ENCODE assay signal across 8 cellular contexts in genomic region chr1:161020573-161021167, GRCh38. TPM values are rescaled to one million over a fixed set of nuclear protein-coding genes. Genes with fewer than 3 reads are reported as not detected.
A peak's percentile ranks its signal among the peaks of the same experiment; 100 is the strongest.
DNase-seq lines count a peak whose midpoint lies in the region; ATAC-seq and TF ChIP-seq lines count a peak whose summit lies in the region.

TSS of gene F11R (minus strand) at chr1:161021152. CDS start at chr1:161021073, 79 bp downstream.

- H3K27ac Mint-ChIP-seq in dendritic cell treated with granulocyte-macrophage colony-stimulating factor and Interleukin-4, amounts not matched to agents 40 ng/mL and 50 ng/mL, for 4 days = peak within 1 kb of the TSS; percentile 86
- H3K27ac Mint-ChIP-seq in stimulated activated naive CD8-positive, alpha-beta T cell treated with anti-CD3 and anti-CD28 coated beads, Interleukin-15, Interleukin-2, amounts not matched to agents 100 ng/mL and 50 ng/mL, for 24 hours = peak within 1 kb of the TSS; percentile 32

- peaks cover 51% of the 10 kb centered on the region for H3K4me1 Mint-ChIP-seq in dendritic cell treated with granulocyte-macrophage colony-stimulating factor and Interleukin-4, amounts not matched to agents 40 ng/mL and 50 ng/mL, for 4 days (ENCODE audit: low read depth)
- H3K4me1 Mint-ChIP-seq in stimulated activated naive CD8-positive, alpha-beta T cell treated with anti-CD3 and anti-CD28 coated beads, Interleukin-15, Interleukin-2, amounts not matched to agents 100 ng/mL and 50 ng/mL, for 24 hours (ENCODE audit: low read depth) = peaks cover 54% of the 10 kb centered on the region

- no peaks in the 10 kb centered on the region for H3K9me3 ChIP-seq in left lung

- CTCF ChIA-PET in RWPE1 (lab: Yijun Ruan, JAX) = interaction anchor here (0.6 to 3.2 kb wide), 6 partner anchors 23 to 78 kb away, joined by 3 to 12 read pairs (median 4); partner anchors contain the start of gene NECTIN4

- H3K36me3 Mint-ChIP-seq in dendritic cell treated with granulocyte-macrophage colony-stimulating factor and Interleukin-4, amounts not matched to agents 40 ng/mL and 50 ng/mL, for 4 days (ENCODE audit: low read depth) = peaks cover 12% of the 10 kb centered on the region
- peaks cover 8% of the 10 kb centered on the region for H3K36me3 Mint-ChIP-seq in stimulated activated naive CD8-positive, alpha-beta T cell treated with anti-CD3 and anti-CD28 coated beads, Interleukin-15, Interleukin-2, amounts not matched to agents 100 ng/mL and 50 ng/mL, for 24 hours (ENCODE audit: low read depth)

- H3K4me3 ChIP-seq in left lung = peak within 1 kb of the TSS; percentile 77 to 93

- H3K27ac ChIP-seq in RWPE1 = peak within 1 kb of the TSS; percentile 94
- peak within 1 kb of the TSS; percentile 83 to 93 for H3K27ac ChIP-seq in left lung

- POLR2A ChIA-PET in RWPE1 (lab: Yijun Ruan, JAX; ENCODE audit: low non-redundant PET) = interaction anchor here (0.6 to 2.5 kb wide), 6 partner anchors 18 to 112 kb away, joined by 3 to 9 read pairs (median 4); partner anchors contain the start of genes TSTD1 and USF1

- ATAC-seq in GM19452 (IDR thresholded peaks at IDR 0.05; ENCODE audit: unreplicated experiment) = peak; percentile 40
- ATAC-seq in HG03469 (IDR thresholded peaks at IDR 0.05; ENCODE audit: unreplicated experiment) = peak; percentile 17
- ATAC-seq in left lung = peak; percentile 58

- H3K9me3 Mint-ChIP-seq in dendritic cell treated with granulocyte-macrophage colony-stimulating factor and Interleukin-4, amounts not matched to agents 40 ng/mL and 50 ng/mL, for 4 days = no peaks in the 10 kb centered on the region
- H3K9me3 Mint-ChIP-seq in stimulated activated naive CD8-positive, alpha-beta T cell treated with anti-CD3 and anti-CD28 coated beads, Interleukin-15, Interleukin-2, amounts not matched to agents 100 ng/mL and 50 ng/mL, for 24 hours = no peaks in the 10 kb centered on the region

- no peaks in the 10 kb centered on the region for H3K27me3 ChIP-seq in left lung

- no peak for TF ChIP-seq CTCF in RWPE1 (conservative IDR thresholded peaks at IDR 0.05; ENCODE audit: low read depth)
- peak in 1 of 2 donors; percentile 29 for TF ChIP-seq CTCF in left lung (IDR thresholded peaks at IDR 0.05)

- H3K4me3 Mint-ChIP-seq in dendritic cell treated with granulocyte-macrophage colony-stimulating factor and Interleukin-4, amounts not matched to agents 40 ng/mL and 50 ng/mL, for 4 days = peak within 1 kb of the TSS; percentile 88
- H3K4me3 Mint-ChIP-seq in stimulated activated naive CD8-positive, alpha-beta T cell treated with anti-CD3 and anti-CD28 coated beads, Interleukin-15, Interleukin-2, amounts not matched to agents 100 ng/mL and 50 ng/mL, for 24 hours = peak within 1 kb of the TSS; percentile 88

- intact Hi-C loops in dendritic cell treated with granulocyte-macrophage colony-stimulating factor and Interleukin-4, amounts not matched to agents 40 ng/mL and 50 ng/mL, for 4 days (cut with micrococcal nuclease) = loop anchor here (1.0 kb wide), 1 partner anchor 25 kb away; the partner anchor contains the start of gene USF1
- intact Hi-C loops in left lung (cut with DNase I) = no loop called here

- DNase-seq in DMS79 (lab: John Stamatoyannopoulos, UW) = peak; percentile 56
- DNase-seq in DMS79 treated with DMSO at 0.1 percent for 48 hours (lab: John Stamatoyannopoulos, UW) = no peak
- peak; percentile 74 for DNase-seq in RWPE1 (ENCODE audit: low spot score)
- DNase-seq in left lung = peak; percentile 58 to 82

- peaks cover 8 to 48% of the 10 kb centered on the region in 2 donors for H3K4me1 ChIP-seq in left lung

- H3K27me3 Mint-ChIP-seq in dendritic cell treated with granulocyte-macrophage colony-stimulating factor and Interleukin-4, amounts not matched to agents 40 ng/mL and 50 ng/mL, for 4 days = no peaks in the 10 kb centered on the region
- H3K27me3 Mint-ChIP-seq in stimulated activated naive CD8-positive, alpha-beta T cell treated with anti-CD3 and anti-CD28 coated beads, Interleukin-15, Interleukin-2, amounts not matched to agents 100 ng/mL and 50 ng/mL, for 24 hours = no peaks in the 10 kb centered on the region

- no peaks in the 10 kb centered on the region for H3K36me3 ChIP-seq in left lung

RNA-seq across cellular contexts. Expression of gene F11R, which starts in this region (rescaled TPM):
- 100 to 1,000 TPM; 142 to 164 TPM for total RNA-seq in left lung
